14 cellular contexts compared by ENCODE assay signal in genomic region chr9:109856785-109857184, GRCh38.
DNase-seq lines count a peak whose midpoint lies in the region; ATAC-seq and TF ChIP-seq lines count a peak whose summit lies in the region.
"Had no signal": no experiment of that assay in that cellular context is flagged by ENCODE, and none has a peak within 500 bp of the region (broad histone marks: within the 10 kb centered on the region; RNA-seq: fewer than 3 reads in every experiment).

No MANE protein-coding gene starts in this region.

- H3K27ac ChIP-seq in right lobe of liver (no peak overlapping the region), thoracic aorta (peak overlapping the region; percentile 54 to 65)
- H3K27ac ChIP-seq: vagina had no signal

- H3K36me3 ChIP-seq in right lobe of liver: no peaks in the 10 kb centered on the region
- H3K36me3 ChIP-seq in thoracic aorta: no peaks in the 10 kb centered on the region
- no peaks in the 10 kb centered on the region for H3K36me3 ChIP-seq in Caco-2 (ENCODE audit: control insufficient read depth, insufficient read depth, low read length)
- H3K36me3 ChIP-seq: MG63, vagina had no signal

- TF ChIP-seq CTCF in right lobe of liver (IDR thresholded peaks at IDR 0.05) (no peak), thoracic aorta (IDR thresholded peaks at IDR 0.05) (no peak), Caco-2 (IDR thresholded peaks at IDR 0.05; ENCODE audit: insufficient read depth in 1 of 2, low read depth in 1 of 2, low read length in 1 of 2, severe bottlenecking in 1 of 2, unreplicated experiment in 1 of 2) (no peak)

- no peaks in the 10 kb centered on the region for H3K9me3 ChIP-seq in right lobe of liver
- no peaks in the 10 kb centered on the region for H3K9me3 ChIP-seq in thoracic aorta
- no peaks in the 10 kb centered on the region for H3K9me3 ChIP-seq in Caco-2
- H3K9me3 ChIP-seq: MG63, vagina had no signal

- peak in 3 of 4 donors; percentile 36 to 72 (median 49) for ATAC-seq in right lobe of liver
- no peak for ATAC-seq in thoracic aorta (ENCODE audit: insufficient number of reproducible peaks, low FRiP score, low read depth)

- no peak overlapping the region for H3K4me3 ChIP-seq in right lobe of liver
- H3K4me3 ChIP-seq in thoracic aorta: no peak overlapping the region
- H3K4me3 ChIP-seq in Caco-2 (ENCODE audit: low read depth, low read length): no peak overlapping the region
- H3K4me3 ChIP-seq: MG63, vagina had no signal

- H3K27me3 Mint-ChIP-seq in Caco-2 (ENCODE audit: insufficient read depth, unreplicated experiment): peaks cover 16% of the 10 kb centered on the region

- intact Hi-C loops in right lobe of liver (cut with DNase I) (no loop called here), Caco-2 (cut with micrococcal nuclease; ENCODE audit: unreplicated experiment) (no loop called here)

- H3K36me3 Mint-ChIP-seq in Caco-2 (ENCODE audit: insufficient read depth, unreplicated experiment): no peaks in the 10 kb centered on the region

- no peak for TF ChIP-seq POLR2A in right lobe of liver (IDR thresholded peaks at IDR 0.05)

- no peaks in the 10 kb centered on the region for H3K9me3 Mint-ChIP-seq in Caco-2 (ENCODE audit: unreplicated experiment)

- POLR2A ChIA-PET in Caco-2 (lab: Charles Lee): no interaction called here

- WGBS in right lobe of liver (ENCODE audit: insufficient coverage, low coverage, low lambda C conversion rate, missing lambda C conversion rate): 81% methylated on average over 6 of the region's 6 CpGs

- DNase-seq in M059J (ENCODE audit: low read depth) (peak; percentile 26), fibroblast of gingiva (ENCODE audit: low read depth) (peak; percentile 76), right lobe of liver (no peak), thoracic aorta (ENCODE audit: low spot score) (no peak), NCI-H1694 (lab: John Stamatoyannopoulos, UW) (no peak), Caco-2 (no peak)
- no peak for DNase-seq in activated T-cell treated with anti-CD3 and anti-CD28 coated beads, Interleukin-2, amount 50 U/mL, for 48 hours
- DNase-seq in stimulated activated CD4-positive, alpha-beta T cell treated with anti-CD3 and anti-CD28 coated beads, Interleukin-15, amount 100 ng/mL, for 24 hours: no peak
- DNase-seq: DMS 273 treated with DMSO at 0.1 percent for 48 hours, glutamatergic neuron, MG63, T-helper 2 cell had no signal

- CTCF ChIA-PET in Caco-2 (lab: Charles Lee): no interaction called here

- no peaks in the 10 kb centered on the region for H3K4me1 Mint-ChIP-seq in Caco-2 (ENCODE audit: low read depth, unreplicated experiment)
- H3K4me1 Mint-ChIP-seq: central memory CD8-positive, alpha-beta T cell had no signal

- H3K4me3 Mint-ChIP-seq in Caco-2 (ENCODE audit: unreplicated experiment): no peak overlapping the region
- H3K4me3 Mint-ChIP-seq: central memory CD8-positive, alpha-beta T cell had no signal

- BruUV-seq in Caco-2 (replicated peaks; lab: Mats Ljungman, UMichigan): no TSS peak

- H3K27ac Mint-ChIP-seq in Caco-2 (ENCODE audit: unreplicated experiment): no peak overlapping the region

- H3K4me1 ChIP-seq in right lobe of liver (no peaks in the 10 kb centered on the region), thoracic aorta (ENCODE audit: control insufficient read depth in 1 of 2, low read depth in 2 of 2) (peaks cover 4 to 45% of the 10 kb centered on the region in 2 donors), Caco-2 (no peaks in the 10 kb centered on the region)
- H3K4me1 ChIP-seq: vagina had no signal

- H3K27me3 ChIP-seq in right lobe of liver (no peaks in the 10 kb centered on the region), thoracic aorta (replicated peaks; ENCODE audit: insufficient read depth) (no peaks in the 10 kb centered on the region), Caco-2 (replicated peaks; ENCODE audit: control insufficient read depth, insufficient read depth, low read length) (no peaks in the 10 kb centered on the region)
- H3K27me3 ChIP-seq: vagina had no signal

Comparison
In these comparisons a context has a peak if more than half of its experiments do, and no peak if none do; other contexts are left out.
1. DNase-seq: peak in M059J (single experiment) and fibroblast of gingiva (single experiment); none in right lobe of liver (0 of 3), thoracic aorta (single experiment), activated T-cell treated with anti-CD3 and anti-CD28 coated beads, Interleukin-2, amount 50 U/mL, for 48 hours (0 of 2), stimulated activated CD4-positive, alpha-beta T cell treated with anti-CD3 and anti-CD28 coated beads, Interleukin-15, amount 100 ng/mL, for 24 hours (single experiment), NCI-H1694 (single experiment) and Caco-2 (0 of 2).
2. H3K27ac ChIP-seq: peak in thoracic aorta (2 of 2); none in right lobe of liver (0 of 3).